In genomic region chr12:47707905-47708543, GRCh38 we compare ENCODE assay signal across 12 cellular contexts. TPM values are rescaled to one million over a fixed set of nuclear protein-coding genes. Genes with fewer than 3 reads are reported as not detected.
A peak's percentile ranks its signal among the peaks of the same experiment; 100 is the strongest.
DNase-seq lines count a peak whose midpoint lies in the region; ATAC-seq and TF ChIP-seq lines count a peak whose summit lies in the region.
"Had no signal": no experiment of that assay in that cellular context is flagged by ENCODE, and none has a peak within 500 bp of the region (broad histone marks: within the 10 kb centered on the region; RNA-seq: fewer than 3 reads in every experiment).

No MANE protein-coding gene starts in this region.

- H3K4me2 ChIP-seq in MM.1S (ENCODE audit: low read depth, low read length), result peak overlapping the region; percentile 74

- no peak overlapping the region for H2AFZ ChIP-seq in MM.1S (ENCODE audit: low read length)

- no peaks in the 10 kb centered on the region for H3K9me3 Mint-ChIP-seq in stimulated activated naive CD8-positive, alpha-beta T cell treated with anti-CD3 and anti-CD28 coated beads, Interleukin-15, Interleukin-2, amounts not matched to agents 100 ng/mL and 50 ng/mL, for 24 hours
- no peaks in the 10 kb centered on the region for H3K9me3 Mint-ChIP-seq in activated naive CD8-positive, alpha-beta T cell treated with anti-CD3 and anti-CD28 coated beads, Interleukin-2, amount 10 ng/mL, durations not matched to agents 7 days and 5 days
- H3K9me3 Mint-ChIP-seq: HFFc6 had no signal

- TF ChIP-seq CTCF in MM.1S (IDR thresholded peaks at IDR 0.05; ENCODE audit: low read length) (no peak), ascending aorta (IDR thresholded peaks at IDR 0.05) (no peak)

- no peaks in the 10 kb centered on the region for H3K9me2 ChIP-seq in MM.1S (replicated peaks; ENCODE audit: insufficient read depth, low read length)

- H3K36me3 Mint-ChIP-seq in stimulated activated naive CD8-positive, alpha-beta T cell treated with anti-CD3 and anti-CD28 coated beads, Interleukin-15, Interleukin-2, amounts not matched to agents 100 ng/mL and 50 ng/mL, for 24 hours (ENCODE audit: low read depth), result peaks cover 13% of the 10 kb centered on the region
- H3K36me3 Mint-ChIP-seq in activated naive CD8-positive, alpha-beta T cell treated with anti-CD3 and anti-CD28 coated beads, Interleukin-2, amount 10 ng/mL, durations not matched to agents 7 days and 5 days, result peaks cover 13% of the 10 kb centered on the region

- no peaks in the 10 kb centered on the region for H3K27me3 Mint-ChIP-seq in stimulated activated naive CD8-positive, alpha-beta T cell treated with anti-CD3 and anti-CD28 coated beads, Interleukin-15, Interleukin-2, amounts not matched to agents 100 ng/mL and 50 ng/mL, for 24 hours
- H3K27me3 Mint-ChIP-seq in activated naive CD8-positive, alpha-beta T cell treated with anti-CD3 and anti-CD28 coated beads, Interleukin-2, amount 10 ng/mL, durations not matched to agents 7 days and 5 days, result no peaks in the 10 kb centered on the region

- H3K4me3 ChIP-seq in MM.1S (ENCODE audit: low read length), result no peak overlapping the region
- H3K4me3 ChIP-seq in ascending aorta, result no peak overlapping the region
- H3K4me3 ChIP-seq: right lobe of liver had no signal

- H3K27ac Mint-ChIP-seq in stimulated activated naive CD8-positive, alpha-beta T cell treated with anti-CD3 and anti-CD28 coated beads, Interleukin-15, Interleukin-2, amounts not matched to agents 100 ng/mL and 50 ng/mL, for 24 hours, result peak overlapping the region; percentile 22
- peak overlapping the region; percentile 76 for H3K27ac Mint-ChIP-seq in activated naive CD8-positive, alpha-beta T cell treated with anti-CD3 and anti-CD28 coated beads, Interleukin-2, amount 10 ng/mL, durations not matched to agents 7 days and 5 days
- H3K27ac Mint-ChIP-seq: HFFc6 had no signal

- H3K79me2 ChIP-seq in MM.1S (ENCODE audit: low read length), result peaks cover 45% of the 10 kb centered on the region

- DNase-seq in stimulated activated naive CD8-positive, alpha-beta T cell treated with anti-CD3 and anti-CD28 coated beads, Interleukin-15, Interleukin-2, amounts not matched to agents 100 U/mL and 50 U/mL, for 24 hours, result no peak
- no peak for DNase-seq in MM.1S
- DNase-seq in activated naive CD8-positive, alpha-beta T cell treated with anti-CD3 and anti-CD28 coated beads, Interleukin-2, amount 10 ng/mL, durations not matched to agents 7 days and 5 days, result no peak
- no peak for DNase-seq in T1000 (lab: John Stamatoyannopoulos, UW)
- no peak for DNase-seq in HuH-7.5 (ENCODE audit: low spot score)
- DNase-seq in ascending aorta (ENCODE audit: low spot score in 2 of 2), result no peak
- DNase-seq in middle frontal gyrus (ENCODE audit: extremely low spot score, low spot score), result no peak
- DNase-seq: HFFc6, NCI-H1417, right lobe of liver had no signal

- peak overlapping the region; percentile 91 for H3K4me3 Mint-ChIP-seq in stimulated activated naive CD8-positive, alpha-beta T cell treated with anti-CD3 and anti-CD28 coated beads, Interleukin-15, Interleukin-2, amounts not matched to agents 100 ng/mL and 50 ng/mL, for 24 hours
- peak overlapping the region; percentile 78 for H3K4me3 Mint-ChIP-seq in activated naive CD8-positive, alpha-beta T cell treated with anti-CD3 and anti-CD28 coated beads, Interleukin-2, amount 10 ng/mL, durations not matched to agents 7 days and 5 days

- H3K4me1 ChIP-seq in MM.1S (ENCODE audit: low read length), result peaks cover 17% of the 10 kb centered on the region
- H3K4me1 ChIP-seq in ascending aorta, result peaks cover 0 to 6% of the 10 kb centered on the region in 2 donors

- H3K27ac ChIP-seq in MM.1S (ENCODE audit: low read length) (0 out of 2 replicates have a peak overlapping the region, but pooled peaks have one; percentile 0), ascending aorta (no peak overlapping the region)
- H3K27ac ChIP-seq: right lobe of liver had no signal

- H3K36me3 ChIP-seq in MM.1S (replicated peaks; ENCODE audit: insufficient read depth, low read length), result no peaks in the 10 kb centered on the region
- no peaks in the 10 kb centered on the region for H3K36me3 ChIP-seq in ascending aorta
- H3K36me3 ChIP-seq: right lobe of liver had no signal

- H3F3A ChIP-seq in MM.1S (ENCODE audit: insufficient read depth, low read length), result peaks cover 11% of the 10 kb centered on the region

- no peaks in the 10 kb centered on the region for H3K9me3 ChIP-seq in MM.1S (replicated peaks; ENCODE audit: insufficient read depth, low read length)
- H3K9me3 ChIP-seq in ascending aorta, result no peaks in the 10 kb centered on the region
- H3K9me3 ChIP-seq: right lobe of liver had no signal

- no peaks in the 10 kb centered on the region for H4K20me1 ChIP-seq in MM.1S (ENCODE audit: insufficient read depth, low read length)

- intact Hi-C loops in ascending aorta (cut with DNase I), result loop anchor here (2.0 to 10.0 kb wide), 3 partner anchors 131 to 257 kb away; partner anchors contain the start of genes TMEM106C and VDR

- H3K9ac ChIP-seq in MM.1S (ENCODE audit: low read length), result peak overlapping the region; percentile 89; the same call in 1 of the 2 replicates

- POLR2A ChIA-PET in activated naive CD8-positive, alpha-beta T cell treated with anti-CD3 and anti-CD28 coated beads, Interleukin-2, amount 10 ng/mL, durations not matched to agents 7 days and 5 days (lab: Charles Lee), result interaction anchor here (0.9 to 2.6 kb wide), 6 partner anchors 13 to 1439 kb away, joined by 3 to 10 read pairs (median 3); partner anchors contain the start of genes RAPGEF3 and SLC38A1

- H3K4me1 Mint-ChIP-seq in stimulated activated naive CD8-positive, alpha-beta T cell treated with anti-CD3 and anti-CD28 coated beads, Interleukin-15, Interleukin-2, amounts not matched to agents 100 ng/mL and 50 ng/mL, for 24 hours (ENCODE audit: low read depth), result peaks cover 59% of the 10 kb centered on the region
- peaks cover 40% of the 10 kb centered on the region for H3K4me1 Mint-ChIP-seq in activated naive CD8-positive, alpha-beta T cell treated with anti-CD3 and anti-CD28 coated beads, Interleukin-2, amount 10 ng/mL, durations not matched to agents 7 days and 5 days

- H3K27me3 ChIP-seq in MM.1S (replicated peaks; ENCODE audit: insufficient read depth, low read length), result no peaks in the 10 kb centered on the region
- H3K27me3 ChIP-seq in ascending aorta, result no peaks in the 10 kb centered on the region
- H3K27me3 ChIP-seq: right lobe of liver had no signal

- no peak for ATAC-seq in stimulated activated naive CD8-positive, alpha-beta T cell treated with anti-CD3 and anti-CD28 coated beads, Interleukin-15, Interleukin-2, amounts not matched to agents 100 U/mL and 50 U/mL, for 24 hours
- ATAC-seq in activated naive CD8-positive, alpha-beta T cell treated with anti-CD3 and anti-CD28 coated beads, Interleukin-2, amount 10 ng/mL, durations not matched to agents 7 days and 5 days (ENCODE audit: low read depth), result no peak
- ATAC-seq: right lobe of liver had no signal

RNA-seq across cellular contexts. Expression of gene RPAP3, which starts 2.2 kb away (rescaled TPM):
- total RNA-seq in activated naive CD8-positive, alpha-beta T cell treated with anti-CD3 and anti-CD28 coated beads, Interleukin-2, amount 10 ng/mL, durations not matched to agents 7 days and 5 days, result 10 to 100 TPM; 36.0 to 41.1 TPM
- 8.1 TPM for total RNA-seq in ascending aorta

RNA-seq across cellular contexts. Expression of gene ENDOU, which starts 17.3 kb away (rescaled TPM):
- under 1 TPM in 1 of 2 experiments, not detected in 1; 0.30 TPM for total RNA-seq in activated naive CD8-positive, alpha-beta T cell treated with anti-CD3 and anti-CD28 coated beads, Interleukin-2, amount 10 ng/mL, durations not matched to agents 7 days and 5 days
- not detected for total RNA-seq in ascending aorta
- total RNA-seq: right lobe of liver; T-helper 2 cell treated with Interferon-gamma antibody and Interleukin-4, amounts not matched to agents 100 ng/mL and 5 ng/mL, for 36 hours had no signal

RNA-seq across cellular contexts. Expression of gene RAPGEF3, which starts 50.7 kb away (rescaled TPM):
- total RNA-seq in activated naive CD8-positive, alpha-beta T cell treated with anti-CD3 and anti-CD28 coated beads, Interleukin-2, amount 10 ng/mL, durations not matched to agents 7 days and 5 days, result 1 to 10 TPM in 1 of 2 experiments, under 1 TPM in 1; 0.94 to 1.1 TPM
- 165 TPM for total RNA-seq in ascending aorta

Comparison
In these comparisons a context has a peak if more than half of its experiments do, and no peak if none do; other contexts are left out.
1. RNA of gene RAPGEF3, which starts 50.7 kb away (total RNA-seq): 165 TPM in ascending aorta (single experiment); 0.94 to 1.1 TPM in activated naive CD8-positive, alpha-beta T cell treated with anti-CD3 and anti-CD28 coated beads, Interleukin-2, amount 10 ng/mL, durations not matched to agents 7 days and 5 days; every median in the first group is over 10 times any median in the second.